Comparison of ENCODE assay signal across 7 cellular contexts in genomic region chr1:162561037-162561615, GRCh38.
DNase-seq lines count a peak whose midpoint lies in the region; ATAC-seq and TF ChIP-seq lines count a peak whose summit lies in the region.

No MANE protein-coding gene starts in this region.

- H3K4me3 ChIP-seq in astrocyte of the cerebellum (ENCODE audit: low read depth, low read length): peak overlapping the region; percentile 92

- no peak for TF ChIP-seq CTCF in astrocyte of the cerebellum (IDR thresholded peaks at IDR 0.05; ENCODE audit: low read depth, low read length, missing control alignments)

- in situ Hi-C loops in astrocyte of the cerebellum (cut with HindIII; ENCODE audit: low sequenced_read_pairs): no loop called here

- DNase-seq in NCI-H2029 (lab: John Stamatoyannopoulos, UW): peak; percentile 94
- DNase-seq in T-helper 9 cell: peak; percentile 98
- peak; percentile 91 for DNase-seq in astrocyte of the cerebellum (ENCODE audit: low read depth)
- DNase-seq in hippocampal formation (lab: John Stamatoyannopoulos, UW): peak; percentile 96
- DNase-seq in retina: peak; percentile 94

- ATAC-seq in GM18508 (IDR thresholded peaks at IDR 0.05; ENCODE audit: insufficient read depth, unreplicated experiment): peak; percentile 90
- ATAC-seq in HG02981 (IDR thresholded peaks at IDR 0.05; ENCODE audit: unreplicated experiment): peak; percentile 91

Comparison
In these comparisons a context has a peak if more than half of its experiments do, and no peak if none do; other contexts are left out.
1. Peak in every context shown above with its lines: DNase-seq, ATAC-seq and H3K4me3 ChIP-seq.